In the genomic region with DNA sequence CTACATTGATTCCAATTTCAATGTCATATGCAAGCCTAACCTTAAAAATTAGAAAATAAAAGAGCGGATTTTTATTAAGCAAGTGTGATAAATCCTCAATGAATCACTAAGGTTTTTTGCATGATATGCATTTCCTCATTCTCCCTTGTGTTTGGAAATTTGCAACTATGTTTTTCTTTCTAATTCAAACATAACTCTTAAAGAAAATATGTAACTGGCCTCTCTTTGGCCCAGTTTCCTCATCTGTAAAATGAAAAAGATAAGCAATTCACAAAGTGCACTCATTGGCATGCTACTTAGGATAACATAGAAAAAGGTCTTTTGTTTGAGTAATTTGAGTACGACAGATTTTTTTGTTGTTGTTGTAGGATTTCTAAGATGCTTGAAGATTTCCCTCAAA, we compare ENCODE assay signal across 23 cellular contexts.
"Had no signal": no experiment of that assay in that cellular context is flagged by ENCODE, and none has a peak within 500 bp of the region (broad histone marks: within the 10 kb centered on the region; RNA-seq: fewer than 3 reads in every experiment).

No MANE protein-coding gene starts in this region.

- H3K79me2 ChIP-seq: hepatocyte had no signal

- H3K4me2 ChIP-seq: hepatocyte, neural progenitor cell had no signal

- H3K9me3 ChIP-seq: upper lobe of left lung had no signal

- H3K27ac ChIP-seq: hepatocyte, left ventricle myocardium inferior, neural progenitor cell, upper lobe of left lung had no signal

- H3K36me3 ChIP-seq: left ventricle myocardium inferior, neural progenitor cell, upper lobe of left lung had no signal

- DNase-seq: activated CD4-positive, alpha-beta T cell treated with anti-CD3 and anti-CD28 coated beads for 1 hour; activated CD4-positive, alpha-beta T cell treated with anti-CD3 and anti-CD28 coated beads, Interleukin-2, amount 50 U/mL, for 1 hour; activated CD8-positive, alpha-beta T cell treated with anti-CD3 and anti-CD28 coated beads, Interleukin-2, amount 10 ng/mL, durations not matched to agents 7 days and 5 days; activated naive CD4-positive, alpha-beta T cell; amygdala; effector CD4-positive, alpha-beta T cell; glutamatergic neuron; immature natural killer cell; left ventricle myocardium inferior; naive thymus-derived CD8-positive, alpha-beta T cell; retina; stimulated activated CD4-positive, alpha-beta T cell treated with anti-CD3 and anti-CD28 coated beads, Interleukin-4, amount 100 ng/mL, for 24 hours; stimulated activated naive CD8-positive, alpha-beta T cell treated with anti-CD3 and anti-CD28 coated beads, Interleukin-15, Interleukin-2, amounts not matched to agents 100 U/mL and 50 U/mL, for 24 hours; T-helper 9 cell; upper lobe of left lung had no signal

- H3K27ac Mint-ChIP-seq: activated CD8-positive, alpha-beta T cell treated with anti-CD3 and anti-CD28 coated beads, Interleukin-2, amount 10 ng/mL, durations not matched to agents 7 days and 5 days; activated naive CD8-positive, alpha-beta T cell; activated T-helper 1 cell treated with anti-CD3 and anti-CD28 coated beads, Interleukin-12 subunit alpha, Interleukin-12 subunit beta, Interleukin-2, Interleukin-4 antibody, amounts not matched to agents 30 ng/mL and 10 ng/mL and 1 ng/mL, durations not matched to agents 14 hours and 24 hours and 36 hours; brain; dendritic cell treated with granulocyte-macrophage colony-stimulating factor and Interleukin-4, amounts not matched to agents 40 ng/mL and 50 ng/mL, for 4 days; immature natural killer cell; mesothelial cell of epicardium; naive thymus-derived CD8-positive, alpha-beta T cell; neural progenitor cell; progenitor cell of endocrine pancreas had no signal

- H3K27me3 ChIP-seq: hepatocyte, neural progenitor cell, upper lobe of left lung had no signal

- H2AFZ ChIP-seq: hepatocyte, neural progenitor cell had no signal

- H3K4me1 ChIP-seq: left ventricle myocardium inferior, upper lobe of left lung had no signal

- ATAC-seq: activated CD8-positive, alpha-beta T cell treated with anti-CD3 and anti-CD28 coated beads, Interleukin-2, amount 10 ng/mL, durations not matched to agents 7 days and 5 days; naive thymus-derived CD8-positive, alpha-beta T cell; stimulated activated naive CD8-positive, alpha-beta T cell treated with anti-CD3 and anti-CD28 coated beads, Interleukin-15, Interleukin-2, amounts not matched to agents 100 U/mL and 50 U/mL, for 24 hours had no signal

- H3K4me3 Mint-ChIP-seq: activated CD8-positive, alpha-beta T cell treated with anti-CD3 and anti-CD28 coated beads, Interleukin-2, amount 10 ng/mL, durations not matched to agents 7 days and 5 days; activated naive CD8-positive, alpha-beta T cell; activated T-helper 1 cell treated with anti-CD3 and anti-CD28 coated beads, Interleukin-12 subunit alpha, Interleukin-12 subunit beta, Interleukin-2, Interleukin-4 antibody, amounts not matched to agents 30 ng/mL and 10 ng/mL and 1 ng/mL, durations not matched to agents 14 hours and 24 hours and 36 hours; brain; dendritic cell treated with granulocyte-macrophage colony-stimulating factor and Interleukin-4, amounts not matched to agents 40 ng/mL and 50 ng/mL, for 4 days; immature natural killer cell; mesothelial cell of epicardium; naive thymus-derived CD8-positive, alpha-beta T cell; neural progenitor cell had no signal

- H3K36me3 Mint-ChIP-seq: activated naive CD8-positive, alpha-beta T cell; brain; immature natural killer cell; mesothelial cell of epicardium; neural progenitor cell had no signal

- H3K4me1 Mint-ChIP-seq: immature natural killer cell, mesothelial cell of epicardium had no signal

- H3K27me3 Mint-ChIP-seq: activated naive CD8-positive, alpha-beta T cell; brain; dendritic cell treated with granulocyte-macrophage colony-stimulating factor and Interleukin-4, amounts not matched to agents 40 ng/mL and 50 ng/mL, for 4 days; naive thymus-derived CD8-positive, alpha-beta T cell had no signal

- H3K4me3 ChIP-seq: hepatocyte, left ventricle myocardium inferior, neural progenitor cell, upper lobe of left lung had no signal

- H3K9ac ChIP-seq: neural progenitor cell had no signal
